ENCODE assay signal across 12 cellular contexts in the genomic region with DNA sequence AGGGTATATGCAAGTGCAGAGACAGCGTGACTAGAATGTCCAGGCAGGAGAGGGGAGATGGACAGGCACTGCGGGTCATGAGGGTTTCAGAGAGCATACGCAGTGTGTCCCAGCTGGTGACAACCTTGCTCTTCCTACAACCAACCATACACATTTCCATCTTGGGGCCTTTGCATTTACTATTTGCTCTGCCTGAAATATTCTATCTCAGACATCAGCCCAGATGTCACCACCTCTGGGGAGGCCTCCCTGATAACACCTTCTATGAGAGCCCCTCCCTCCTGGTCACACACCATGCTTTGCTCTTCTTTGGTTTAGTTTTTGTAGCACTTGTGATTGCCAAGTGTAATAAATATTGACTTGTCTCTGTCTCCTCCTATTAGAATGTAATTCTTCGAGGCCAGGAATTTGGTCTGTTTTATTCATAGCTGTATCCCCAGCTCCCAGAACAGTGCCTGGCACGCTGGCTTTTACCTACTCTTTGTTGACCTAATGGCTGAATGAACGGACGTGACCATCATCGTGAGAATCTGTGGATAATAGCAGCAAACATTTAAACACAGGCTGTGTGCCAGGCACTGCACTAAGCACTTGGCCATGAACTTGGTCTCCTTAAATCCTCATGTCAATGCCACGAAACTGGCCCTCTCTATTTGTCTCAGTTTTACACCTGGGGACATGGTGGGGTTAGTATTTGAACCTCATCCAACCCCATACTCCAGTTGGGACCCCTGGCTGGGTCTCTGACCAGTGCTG. TPM values are rescaled to one million over a fixed set of nuclear protein-coding genes. Genes with fewer than 3 reads are reported as not detected.
DNase-seq lines count a peak whose midpoint lies in the region; ATAC-seq, FAIRE-seq and TF ChIP-seq lines count a peak whose summit lies in the region.
"Had no signal": no experiment of that assay in that cellular context is flagged by ENCODE, and none has a peak within 500 bp of the region (broad histone marks: within the 10 kb centered on the region; RNA-seq: fewer than 3 reads in every experiment).

No MANE protein-coding gene starts in this region.

- H3K9ac ChIP-seq in GM12878 (ENCODE audit: control insufficient read depth, insufficient read depth, low read length), result peak overlapping the region; percentile 82

- intact Hi-C loops in CD14-positive monocyte (cut with micrococcal nuclease), result loop anchor here in 1 of 2 donors (5.0 kb wide), 1 partner anchor 34 kb away; no protein-coding TSS in a partner anchor
- intact Hi-C loops in GM12878 (cut with micrococcal nuclease; ENCODE audit: unreplicated experiment), result no loop called here

- peaks cover 21 to 24% of the 10 kb centered on the region in 2 experiments for H3K36me3 ChIP-seq in GM12878 (ENCODE audit: control insufficient read depth in 2 of 2, insufficient read depth in 2 of 2, low read length in 1 of 2)

- WGBS in GM12878 (ENCODE audit: insufficient coverage, insufficient replicate concordance, low lambda C conversion rate, missing lambda C conversion rate), result 20% methylated on average over 9 of the region's 9 CpGs

- peaks cover 87% of the 10 kb centered on the region for H3K4me1 ChIP-seq in GM12878 (ENCODE audit: control insufficient read depth, insufficient read depth, low read length)

- BruUV-seq in GM12878 (replicated peaks; lab: Mats Ljungman, UMichigan), result TSS peak; percentile 98

- H3K9me3 Mint-ChIP-seq in CD14-positive monocyte, result peaks cover 0 to 1% (median 0%) of the 10 kb centered on the region in 7 donors
- H3K9me3 Mint-ChIP-seq: activated CD4-positive, alpha-beta T cell treated with anti-CD3 and anti-CD28 coated beads, Interleukin-2, amount 10 ng/mL, durations not matched to agents 7 days and 5 days; activated naive CD4-positive, alpha-beta T cell treated with anti-CD3 and anti-CD28 coated beads, Interleukin-2, amount 50 U/mL, for 72 hours had no signal

- peaks cover 86% of the 10 kb centered on the region for H3K4me1 Mint-ChIP-seq in CD14-positive monocyte

- POLR2A ChIA-PET in GM12878 (lab: Charles Lee), result interaction anchor here (0.7 to 3.3 kb wide), 9 partner anchors 8 to 32 kb away, joined by 3 to 13 read pairs (median 5); no protein-coding TSS in a partner anchor

- no peak for FAIRE-seq in GM12878 (lab: Jason Lieb, UNC)

- DNase-seq in CD14-positive monocyte (ENCODE audit: low spot score), result no peak
- DNase-seq in GM12878 (ENCODE audit: low read depth, low spot score), result no peak
- no peak for DNase-seq in NCI-H1105 (lab: John Stamatoyannopoulos, UW)
- DNase-seq in NK-92 treated with Interleukin-12 subunit alpha and Interleukin-12 subunit beta, amount 100 ng/mL, for 24 hours (lab: John Stamatoyannopoulos, UW), result no peak
- DNase-seq in NOMO-1 treated with dmso at 0.1 percent for 144 hours (lab: John Stamatoyannopoulos, UW; ENCODE audit: unreplicated experiment), result no peak
- DNase-seq: NCI-H510A had no signal

- no peaks in the 10 kb centered on the region for H4K20me1 ChIP-seq in GM12878 (ENCODE audit: control insufficient read depth, insufficient read depth)

- ATAC-seq in HG03378 (IDR thresholded peaks at IDR 0.05; ENCODE audit: unreplicated experiment) (peak; percentile 8), GM12878 (peak; percentile 11), HG02759 (IDR thresholded peaks at IDR 0.05; ENCODE audit: unreplicated experiment) (no peak)

- H3K4me2 ChIP-seq in GM12878 (ENCODE audit: control insufficient read depth, insufficient read depth), result peak overlapping the region; percentile 99

- no peak overlapping the region for H2AFZ ChIP-seq in GM12878 (ENCODE audit: control insufficient read depth, low read depth, low read length)

- SMC1A ChIA-PET in GM12878 (lab: Charles Lee; ENCODE audit: uncharacterized antibody, unreplicated experiment), result interaction anchor here (0.7 to 14.0 kb wide), 14 partner anchors 7 to 51 kb away, joined by 3 to 135 read pairs (median 6); no protein-coding TSS in a partner anchor

- RAD21 ChIA-PET in GM12878 (lab: Charles Lee; ENCODE audit: unreplicated experiment), result interaction anchor here (1.0 to 3.7 kb wide), 11 partner anchors 8 to 92 kb away, joined by 3 to 21 read pairs (median 4); no protein-coding TSS in a partner anchor

- TF ChIP-seq RAD21 in GM12878 (IDR thresholded peaks at IDR 0.05; ENCODE audit: insufficient read depth, low read depth, low read length), result no peak

- peaks cover 0 to 3% (median 0%) of the 10 kb centered on the region in 3 donors for H3K27me3 Mint-ChIP-seq in CD14-positive monocyte (ENCODE audit: low read depth in 3 of 3)
- H3K27me3 Mint-ChIP-seq: activated CD4-positive, alpha-beta T cell treated with anti-CD3 and anti-CD28 coated beads, Interleukin-2, amount 10 ng/mL, durations not matched to agents 7 days and 5 days had no signal

- peak overlapping the region; percentile 64 for H3K4me3 ChIP-seq in GM12878
- H3K4me3 ChIP-seq: SK-N-MC had no signal

- no peaks in the 10 kb centered on the region for H3K9me3 ChIP-seq in GM12878 (replicated peaks; ENCODE audit: control insufficient read depth, insufficient read depth, low read length)

- H3K27ac ChIP-seq in GM12878 (ENCODE audit: control insufficient read depth, insufficient read depth), result peak overlapping the region; percentile 95
- H3K27ac ChIP-seq: SK-N-MC had no signal

- H3K36me3 Mint-ChIP-seq in CD14-positive monocyte, result peaks cover 30 to 40% of the 10 kb centered on the region in 2 donors
- H3K36me3 Mint-ChIP-seq: activated naive CD4-positive, alpha-beta T cell treated with anti-CD3 and anti-CD28 coated beads, Interleukin-2, amount 50 U/mL, for 72 hours had no signal

- in situ Hi-C loops in GM12878 (cut with MboI), result no loop called here

- H3K79me2 ChIP-seq in GM12878 (ENCODE audit: control insufficient read depth, insufficient read depth, low read length), result peaks cover 93% of the 10 kb centered on the region

- H3K27me3 ChIP-seq in GM12878 (replicated peaks in 1 of 2; ENCODE audit: control insufficient read depth in 2 of 2, insufficient read depth in 2 of 2, low read length in 1 of 2), result no peaks in the 10 kb centered on the region

- CTCF ChIA-PET in GM12878 (lab: Yijun Ruan, JAX), result interaction anchor here (0.8 to 2.1 kb wide), 7 partner anchors 9 to 465 kb away, joined by 3 to 6 read pairs (median 3); no protein-coding TSS in a partner anchor

- H3K27ac Mint-ChIP-seq in CD14-positive monocyte, result peak overlapping the region; percentile 86 to 95 (median 93)
- H3K27ac Mint-ChIP-seq: activated CD4-positive, alpha-beta T cell treated with anti-CD3 and anti-CD28 coated beads, Interleukin-2, amount 10 ng/mL, durations not matched to agents 7 days and 5 days; activated naive CD4-positive, alpha-beta T cell treated with anti-CD3 and anti-CD28 coated beads, Interleukin-2, amount 50 U/mL, for 72 hours had no signal

- no peak for TF ChIP-seq EP300 in GM12878 (IDR thresholded peaks at IDR 0.05; ENCODE audit: borderline replicate concordance in 1 of 2, control insufficient read depth in 1 of 2, low read depth in 2 of 2, low read length in 2 of 2)

- peak overlapping the region; percentile 24 to 66 for H3K4me3 Mint-ChIP-seq in CD14-positive monocyte
- H3K4me3 Mint-ChIP-seq: activated CD4-positive, alpha-beta T cell treated with anti-CD3 and anti-CD28 coated beads, Interleukin-2, amount 10 ng/mL, durations not matched to agents 7 days and 5 days had no signal

- no peak for TF ChIP-seq CTCF in CD14-positive monocyte (IDR thresholded peaks at IDR 0.05)
- TF ChIP-seq CTCF in GM12878 (IDR thresholded peaks at IDR 0.05 in 2 of 3, conservative IDR thresholded peaks at IDR 0.05 in 1 of 3; ENCODE audit: control insufficient read depth in 2 of 3, extremely low read depth in 1 of 3, insufficient read depth in 1 of 3, low read depth in 3 of 3, low read length in 3 of 3), result no peak

- TF ChIP-seq POLR2A in GM19193 (IDR thresholded peaks at IDR 0.05; ENCODE audit: extremely low read depth, insufficient read depth, insufficient read length), result peak; percentile 55
- TF ChIP-seq POLR2A in GM12878 (IDR thresholded peaks at IDR 0.05; ENCODE audit: low read depth, low read length), result 0 out of 2 replicates have a peak, but pooled peaks have one; percentile 47

TF ChIP-seq in GM12878, 131 proteins besides CTCF, POLR2A, EP300 and RAD21 (continues in another document):
- no peak for TF ChIP-seq JUNB (IDR thresholded peaks at IDR 0.05)
- no peak for TF ChIP-seq RCOR1 (conservative IDR thresholded peaks at IDR 0.05; ENCODE audit: low read depth, low read length)
- TF ChIP-seq YBX1 (IDR thresholded peaks at IDR 0.05), result no peak
- 0 out of 2 replicates have a peak, but pooled peaks have one; percentile 30 for TF ChIP-seq SMARCA5 (IDR thresholded peaks at IDR 0.05)
- TF ChIP-seq WRNIP1 (IDR thresholded peaks at IDR 0.05; ENCODE audit: borderline replicate concordance, low read depth, low read length), result no peak
- TF ChIP-seq FOXM1 (IDR thresholded peaks at IDR 0.05; ENCODE audit: low read depth, low read length), result no peak

RNA-seq across cellular contexts. Expression of a gene that starts 51.9 kb away (rescaled TPM):
- 10 to 100 TPM; 19.5 to 35.5 TPM for polyA plus RNA-seq in CD14-positive monocyte
- 718 and 719 TPM in 2 replicates for total RNA-seq in GM12878 (2013; cell fraction: nucleolus; rRNA removed)
- total RNA-seq in GM12878 (2014; rRNA removed), result 131 and 138 TPM in 2 replicates
- 137 and 139 TPM in 2 replicates for total RNA-seq in GM12878 (2014; rRNA removed; fragmentation: Illumina TruSeq; extraction: Trizol)
- 243 and 256 TPM in 2 replicates for total RNA-seq in GM12878 (2021)
- 62.1 TPM for polyA plus RNA-seq in GM12878 (2011; ENCODE audit: low read depth)
- polyA plus RNA-seq in GM12878 (2011; rRNA removed), result 245 and 253 TPM in 2 replicates
- 204 and 222 TPM in 2 replicates for polyA plus RNA-seq in GM12878 (2011; cell fraction: cytosol; rRNA removed)
- polyA plus RNA-seq in GM12878 (2011; cell fraction: nucleus; rRNA removed), result 783 and 874 TPM in 2 replicates
- polyA plus RNA-seq in GM12878 (2012), result 112 and 157 TPM in 2 replicates
- 151 and 159 TPM in 2 replicates for polyA plus RNA-seq in GM12878 (2014; fragmentation: Illumina TruSeq; extraction: Trizol)
- polyA plus RNA-seq in GM12878 (2014; fragmentation: Nextera tagmentation; extraction: Ambion mirVana), result 10 to 100 TPM; 47.6 to 53.9 TPM
- 148 and 152 TPM in 2 replicates for polyA plus RNA-seq in GM12878 (2014; rRNA removed)
- polyA plus RNA-seq in GM12878 (2016; fragmentation: Nextera tagmentation; extraction: Ambion mirVana), result 100 to 1,000 TPM; 156 to 168 TPM
- polyA minus RNA-seq in GM12878 (2011; rRNA and poly(A)+ RNA removed), result 502 and 650 TPM in 2 replicates
- polyA minus RNA-seq in GM12878 (2011; cell fraction: cytosol; rRNA and poly(A)+ RNA removed), result 202 and 205 TPM in 2 replicates
- polyA minus RNA-seq in GM12878 (2011; cell fraction: nucleus; rRNA and poly(A)+ RNA removed), result 448 and 681 TPM in 2 replicates
